14 cellular contexts compared by ENCODE assay signal in genomic region chr1:81681570-81681969, GRCh38.
DNase-seq lines count a peak whose midpoint lies in the region; ATAC-seq lines count a peak whose summit lies in the region.
"Had no signal": no experiment of that assay in that cellular context is flagged by ENCODE, and none has a peak within 500 bp of the region (broad histone marks: within the 10 kb centered on the region; RNA-seq: fewer than 3 reads in every experiment).

No MANE protein-coding gene starts in this region.

- no peak overlapping the region for H3K9ac ChIP-seq in mesendoderm (ENCODE audit: low read length)

- no peak overlapping the region for H3K4ac ChIP-seq in mesendoderm (ENCODE audit: low read depth, low read length)

- H3K23ac ChIP-seq in mesendoderm (ENCODE audit: low read length): no peak overlapping the region

- no peaks in the 10 kb centered on the region for H3K79me1 ChIP-seq in mesendoderm (ENCODE audit: low read length)

- CTCF ChIA-PET in activated CD4-positive, alpha-beta memory T cell treated with anti-CD3 and anti-CD28 coated beads for 36 hours (lab: Charles Lee): no interaction called here

- H2BK5ac ChIP-seq in mesendoderm (ENCODE audit: low read length): no peak overlapping the region

- H3K4me2 ChIP-seq in mesendoderm (ENCODE audit: low read length): no peak overlapping the region

- no peak overlapping the region for H2BK15ac ChIP-seq in mesendoderm (replicated peaks; ENCODE audit: low read depth)

- no peak overlapping the region for H4K5ac ChIP-seq in mesendoderm (ENCODE audit: low read length)

- H3K56ac ChIP-seq in mesendoderm (ENCODE audit: low read length): no peak overlapping the region

- DNase-seq in NCI-H1105 treated with DMSO at 0.1 percent for 48 hours (lab: John Stamatoyannopoulos, UW): peak; percentile 68
- DNase-seq in dermis blood vessel endothelial cell: peak; percentile 77
- DNase-seq in non-pigmented ciliary epithelial cell (ENCODE audit: low read depth): peak; percentile 32
- DNase-seq in activated CD4-positive, alpha-beta memory T cell treated with anti-CD3 and anti-CD28 coated beads for 36 hours: no peak
- no peak for DNase-seq in NCI-H1048 (lab: John Stamatoyannopoulos, UW)
- DNase-seq in NOMO-1 treated with dmso at 0.1 percent for 144 hours (lab: John Stamatoyannopoulos, UW; ENCODE audit: unreplicated experiment): no peak
- no peak for DNase-seq in mesendoderm
- DNase-seq: activated gamma-delta T cell treated with Interleukin-2 at 50 U/mL for 16 hours; effector memory CD4-positive, alpha-beta T cell; left colon; NCI-H748 treated with DMSO at 0.1 percent for 48 hours had no signal

- H4K8ac ChIP-seq in mesendoderm (ENCODE audit: low read depth, low read length): no peak overlapping the region

- intact Hi-C loops in activated CD4-positive, alpha-beta memory T cell treated with anti-CD3 and anti-CD28 coated beads for 36 hours (cut with micrococcal nuclease): no loop called here

- no peak overlapping the region for H3K27ac Mint-ChIP-seq in activated CD4-positive, alpha-beta memory T cell treated with anti-CD3 and anti-CD28 coated beads for 36 hours
- H3K27ac Mint-ChIP-seq: stimulated activated naive CD8-positive, alpha-beta T cell treated with anti-CD3 and anti-CD28 coated beads, Interleukin-15, Interleukin-2, amounts not matched to agents 100 ng/mL and 50 ng/mL, for 24 hours had no signal

- H3K36me3 ChIP-seq in mesendoderm (ENCODE audit: control insufficient read depth, insufficient read depth, low read length): no peaks in the 10 kb centered on the region

- H2AK5ac ChIP-seq in mesendoderm (ENCODE audit: low read length): no peak overlapping the region

- H3K4me1 Mint-ChIP-seq in activated CD4-positive, alpha-beta memory T cell treated with anti-CD3 and anti-CD28 coated beads for 36 hours (ENCODE audit: low read depth): no peaks in the 10 kb centered on the region

- no peak overlapping the region for H3K4me3 Mint-ChIP-seq in activated CD4-positive, alpha-beta memory T cell treated with anti-CD3 and anti-CD28 coated beads for 36 hours
- H3K4me3 Mint-ChIP-seq: stimulated activated naive CD8-positive, alpha-beta T cell treated with anti-CD3 and anti-CD28 coated beads, Interleukin-15, Interleukin-2, amounts not matched to agents 100 ng/mL and 50 ng/mL, for 24 hours had no signal

- POLR2A ChIA-PET in activated CD4-positive, alpha-beta memory T cell treated with anti-CD3 and anti-CD28 coated beads for 36 hours (lab: Charles Lee): no interaction called here

- H3K27ac ChIP-seq in mesendoderm (ENCODE audit: low read depth, low read length): no peak overlapping the region

- no peaks in the 10 kb centered on the region for H3K27me3 ChIP-seq in mesendoderm (ENCODE audit: insufficient read depth, low read length, poor library complexity)

- no peak overlapping the region for H3K18ac ChIP-seq in mesendoderm (ENCODE audit: low read length)

- H3K27me3 Mint-ChIP-seq in activated CD4-positive, alpha-beta memory T cell treated with anti-CD3 and anti-CD28 coated beads for 36 hours: no peaks in the 10 kb centered on the region
- H3K27me3 Mint-ChIP-seq: stimulated activated naive CD8-positive, alpha-beta T cell treated with anti-CD3 and anti-CD28 coated beads, Interleukin-15, Interleukin-2, amounts not matched to agents 100 ng/mL and 50 ng/mL, for 24 hours had no signal

- no peaks in the 10 kb centered on the region for H3K79me2 ChIP-seq in mesendoderm (ENCODE audit: control insufficient read depth, insufficient read depth, low read length)

- peaks cover 8% of the 10 kb centered on the region for H3K4me1 ChIP-seq in mesendoderm (ENCODE audit: control insufficient read depth, low read depth, low read length)

- WGBS in mesendoderm (ENCODE audit: extremely low coverage, insufficient coverage, low lambda C conversion rate): no CpG with 5 or more reads among the region's 3 CpGs

- H3K36me3 Mint-ChIP-seq in activated CD4-positive, alpha-beta memory T cell treated with anti-CD3 and anti-CD28 coated beads for 36 hours: no peaks in the 10 kb centered on the region

- no peak overlapping the region for H2BK120ac ChIP-seq in mesendoderm (ENCODE audit: low read depth, low read length)

- no peak overlapping the region for H3K4me3 ChIP-seq in mesendoderm (ENCODE audit: low read length)
- H3K4me3 ChIP-seq: skin epidermis had no signal

- peak; percentile 69 for ATAC-seq in GM18867 (IDR thresholded peaks at IDR 0.05; ENCODE audit: unreplicated experiment)
- ATAC-seq: left colon had no signal

- peaks cover 10% of the 10 kb centered on the region for H3K9me3 Mint-ChIP-seq in activated CD4-positive, alpha-beta memory T cell treated with anti-CD3 and anti-CD28 coated beads for 36 hours

Comparison
In these comparisons a context has a peak if more than half of its experiments do, and no peak if none do; other contexts are left out.
1. DNase-seq: peak in NCI-H1105 treated with DMSO at 0.1 percent for 48 hours (single experiment), dermis blood vessel endothelial cell (single experiment) and non-pigmented ciliary epithelial cell (single experiment); none in activated CD4-positive, alpha-beta memory T cell treated with anti-CD3 and anti-CD28 coated beads for 36 hours (single experiment), NCI-H1048 (single experiment), NOMO-1 treated with dmso at 0.1 percent for 144 hours (single experiment) and mesendoderm (single experiment).